Comparison of ENCODE assay signal across 19 cellular contexts in genomic region chrX:132677233-132677716, GRCh38.
DNase-seq lines count a peak whose midpoint lies in the region; ATAC-seq and TF ChIP-seq lines count a peak whose summit lies in the region.
"Had no signal": no experiment of that assay in that cellular context is flagged by ENCODE, and none has a peak within 500 bp of the region (broad histone marks: within the 10 kb centered on the region; RNA-seq: fewer than 3 reads in every experiment).

No MANE protein-coding gene starts in this region.

- H4K20me1 ChIP-seq in PC-3 (ENCODE audit: low read length) = no peaks in the 10 kb centered on the region

- POLR2A ChIA-PET in PC-3 (lab: Charles Lee; ENCODE audit: unreplicated experiment) = no interaction called here

- no peak overlapping the region for H3K4me3 ChIP-seq in PC-3 (ENCODE audit: low read length)
- no peak overlapping the region for H3K4me3 ChIP-seq in mucosa of descending colon
- H3K4me3 ChIP-seq in thyroid gland (replicated peaks in 1 of 3) = no peak overlapping the region
- H3K4me3 ChIP-seq: Peyer's patch, SJSA1 had no signal

- DNase-seq in PC-3 (no peak), mucosa of descending colon (no peak), left lobe of liver (ENCODE audit: low spot score) (no peak), NOMO-1 treated with dmso at 0.1 percent for 144 hours (lab: John Stamatoyannopoulos, UW; ENCODE audit: unreplicated experiment) (no peak), thyroid gland (no peak)
- DNase-seq: activated CD4-positive, alpha-beta T cell treated with anti-CD3 and anti-CD28 coated beads, Interleukin-2, amount 50 U/mL, for 48 hours; activated T-cell treated with anti-CD3 and anti-CD28 coated beads, Interleukin-2, amount 50 U/mL, for 48 hours; CD4-positive, CD25-positive, alpha-beta regulatory T cell; cerebellar nuclear complex; effector memory CD4-positive, alpha-beta T cell; GF-D8; NCI-H2029 treated with DMSO at 0.1 percent for 48 hours; Peyer's patch had no signal

- H2AFZ ChIP-seq in PC-3 (ENCODE audit: low read length) = 0 out of 2 replicates have a peak overlapping the region, but pooled peaks have one; percentile 50

- no peak overlapping the region for H3K9ac ChIP-seq in PC-3 (ENCODE audit: low read length)
- H3K9ac ChIP-seq: KMS-11 had no signal

- CTCF ChIA-PET in PC-3 (lab: Charles Lee) = no interaction called here

- H3K4me1 ChIP-seq in PC-3 (ENCODE audit: insufficient read depth, low read length) = no peaks in the 10 kb centered on the region
- H3K4me1 ChIP-seq in mucosa of descending colon (ENCODE audit: low read depth) = no peaks in the 10 kb centered on the region
- H3K4me1 ChIP-seq in thyroid gland = no peaks in the 10 kb centered on the region
- H3K4me1 ChIP-seq: Peyer's patch, SJSA1 had no signal

- TF ChIP-seq POLR2A in thyroid gland (IDR thresholded peaks at IDR 0.05) = no peak

- intact Hi-C loops in PC-3 (cut with micrococcal nuclease) (loop anchor here (2.0 to 5.0 kb wide), 2 partner anchors 40 to 280 kb away; partner anchors contain the start of gene HS6ST2), mucosa of descending colon (cut with DNase I, micrococcal nuclease) (no loop called here), thyroid gland (cut with DNase I) (no loop called here)

- no peak for TF ChIP-seq CTCF in PC-3 (conservative IDR thresholded peaks at IDR 0.05; ENCODE audit: low read depth, low read length)
- TF ChIP-seq CTCF in mucosa of descending colon (IDR thresholded peaks at IDR 0.05) = no peak
- TF ChIP-seq CTCF in thyroid gland (IDR thresholded peaks at IDR 0.05) = no peak

- ATAC-seq in GM18508 (IDR thresholded peaks at IDR 0.05; ENCODE audit: insufficient read depth, unreplicated experiment) (peak; percentile 64), GM19463 (IDR thresholded peaks at IDR 0.05; ENCODE audit: unreplicated experiment) (peak; percentile 72), PC-3 (no peak), mucosa of descending colon (peak; percentile 18), left lobe of liver (no peak), GM21576 (IDR thresholded peaks at IDR 0.05; ENCODE audit: unreplicated experiment) (no peak)

- no peaks in the 10 kb centered on the region for H3K9me3 ChIP-seq in PC-3 (ENCODE audit: low read length)
- no peaks in the 10 kb centered on the region for H3K9me3 ChIP-seq in mucosa of descending colon
- H3K9me3 ChIP-seq in thyroid gland = no peaks in the 10 kb centered on the region
- H3K9me3 ChIP-seq: Peyer's patch, SJSA1 had no signal

- H3K27ac ChIP-seq in PC-3 (ENCODE audit: low read length) = no peak overlapping the region
- no peak overlapping the region for H3K27ac ChIP-seq in thyroid gland
- H3K27ac ChIP-seq: KMS-11, Peyer's patch, SJSA1, VCaP had no signal

- no peak overlapping the region for H3K4me2 ChIP-seq in PC-3 (ENCODE audit: low read length)
- H3K4me2 ChIP-seq: KMS-11 had no signal

- no TSS peak for BruUV-seq in PC-3 (replicated peaks; lab: Mats Ljungman, UMichigan)

- H3K27me3 ChIP-seq in PC-3 (ENCODE audit: low read length) (no peaks in the 10 kb centered on the region), thyroid gland (no peaks in the 10 kb centered on the region)
- H3K27me3 ChIP-seq: Peyer's patch, SJSA1 had no signal

- H3F3A ChIP-seq in PC-3 (ENCODE audit: low read length, unreplicated experiment) = no peaks in the 10 kb centered on the region

- no peaks in the 10 kb centered on the region for H3K79me2 ChIP-seq in PC-3 (ENCODE audit: low read length)

- WGBS in thyroid gland, 2 donors = 67 to 78% methylated on average over 2 of the region's 2 CpGs

- H3K36me3 ChIP-seq in PC-3 (ENCODE audit: low read depth, low read length) (no peaks in the 10 kb centered on the region), mucosa of descending colon (ENCODE audit: low read depth) (no peaks in the 10 kb centered on the region), thyroid gland (no peaks in the 10 kb centered on the region)
- H3K36me3 ChIP-seq: Peyer's patch, SJSA1 had no signal

- no peaks in the 10 kb centered on the region for H3K9me2 ChIP-seq in PC-3 (replicated peaks; ENCODE audit: low read length)

Comparison
In these comparisons a context has a peak if more than half of its experiments do, and no peak if none do; other contexts are left out.
1. ATAC-seq: peak in GM18508 (single experiment), GM19463 (single experiment) and mucosa of descending colon (single experiment); none in PC-3 (single experiment), left lobe of liver (single experiment) and GM21576 (single experiment).